9 cellular contexts compared by ENCODE assay signal in genomic region chr3:179956416-179956830, GRCh38.
DNase-seq lines count a peak whose midpoint lies in the region; ATAC-seq, FAIRE-seq and TF ChIP-seq lines count a peak whose summit lies in the region.
"Had no signal": no experiment of that assay in that cellular context is flagged by ENCODE, and none has a peak within 500 bp of the region (broad histone marks: within the 10 kb centered on the region; RNA-seq: fewer than 3 reads in every experiment).

No MANE protein-coding gene starts in this region.

- H3K36me3 Mint-ChIP-seq in activated T-helper 17 cell treated with anti-CD3 and anti-CD28 coated beads, Interleukin-2, amount 50 U/mL, for 72 hours (ENCODE audit: low read depth): no peaks in the 10 kb centered on the region

- ATAC-seq in GM18517 (IDR thresholded peaks at IDR 0.05; ENCODE audit: unreplicated experiment) (peak; percentile 91), GM21576 (IDR thresholded peaks at IDR 0.05; ENCODE audit: unreplicated experiment) (peak; percentile 92), HG03520 (IDR thresholded peaks at IDR 0.05; ENCODE audit: unreplicated experiment) (peak; percentile 92)
- ATAC-seq in activated T-helper 17 cell treated with anti-CD3 and anti-CD28 coated beads, Interleukin-2, amount 50 U/mL, for 72 hours (replicated peaks): peak; percentile 43

- H3K9me3 Mint-ChIP-seq in activated T-helper 17 cell treated with anti-CD3 and anti-CD28 coated beads, Interleukin-2, amount 50 U/mL, for 72 hours: no peaks in the 10 kb centered on the region

- peaks cover 7% of the 10 kb centered on the region for H3K4me1 Mint-ChIP-seq in activated T-helper 17 cell treated with anti-CD3 and anti-CD28 coated beads, Interleukin-2, amount 50 U/mL, for 72 hours

- H3K4me3 Mint-ChIP-seq in activated T-helper 17 cell treated with anti-CD3 and anti-CD28 coated beads, Interleukin-2, amount 50 U/mL, for 72 hours: no peak overlapping the region

- DNase-seq in UCSD-AML1 (lab: John Stamatoyannopoulos, UW; ENCODE audit: unreplicated experiment) (no peak), pons (ENCODE audit: low spot score) (no peak), NCI-H748 treated with DMSO at 0.1 percent for 48 hours (lab: John Stamatoyannopoulos, UW) (no peak), H54 (ENCODE audit: insufficient read length, low spot score) (no peak)
- DNase-seq: hippocampal formation had no signal

- no peak for FAIRE-seq in H54 (lab: Jason Lieb, UNC)

- TF ChIP-seq POLR2A in H54 (IDR thresholded peaks at IDR 0.05; ENCODE audit: low read depth, low read length): no peak

- peaks cover 29% of the 10 kb centered on the region for H3K27me3 Mint-ChIP-seq in activated T-helper 17 cell treated with anti-CD3 and anti-CD28 coated beads, Interleukin-2, amount 50 U/mL, for 72 hours

- H3K27ac Mint-ChIP-seq in activated T-helper 17 cell treated with anti-CD3 and anti-CD28 coated beads, Interleukin-2, amount 50 U/mL, for 72 hours: no peak overlapping the region
